ENCODE assay signal across 24 cellular contexts in genomic region chr15:78768531-78769408, GRCh38. TPM values are rescaled to one million over a fixed set of nuclear protein-coding genes. Genes with fewer than 3 reads are reported as not detected.
DNase-seq lines count a peak whose midpoint lies in the region; ATAC-seq, FAIRE-seq and TF ChIP-seq lines count a peak whose summit lies in the region.
"Had no signal": no experiment of that assay in that cellular context is flagged by ENCODE, and none has a peak within 500 bp of the region (broad histone marks: within the 10 kb centered on the region; RNA-seq: fewer than 3 reads in every experiment).

No MANE protein-coding gene starts in this region.

- H3K36me3 ChIP-seq in K562 (ENCODE audit: control insufficient read depth, insufficient read depth, low read length), result no peaks in the 10 kb centered on the region
- H3K36me3 ChIP-seq in aorta (ENCODE audit: control insufficient read depth in 1 of 2, insufficient read depth in 2 of 2, low read length in 1 of 2), result no peaks in the 10 kb centered on the region
- H3K36me3 ChIP-seq in WERI-Rb-1, result no peaks in the 10 kb centered on the region
- H3K36me3 ChIP-seq: gastrocnemius medialis had no signal

- no peaks in the 10 kb centered on the region for H4K20me1 ChIP-seq in K562 (replicated peaks; ENCODE audit: control insufficient read depth, insufficient read depth, low read length)

- H3K27me3 Mint-ChIP-seq in natural killer cell treated with Interleukin-12 subunit alpha and Interleukin-12 subunit beta and Interleukin-15 and Interleukin-18, amount 100 ng/mL, for 72 hours, result no peaks in the 10 kb centered on the region
- no peaks in the 10 kb centered on the region for H3K27me3 Mint-ChIP-seq in natural killer cell (ENCODE audit: low read depth in 2 of 2)
- no peaks in the 10 kb centered on the region for H3K27me3 Mint-ChIP-seq in mesothelial cell of epicardium (ENCODE audit: low read depth)
- H3K27me3 Mint-ChIP-seq: activated naive CD8-positive, alpha-beta T cell; CD4-positive, alpha-beta memory T cell had no signal

- no peak overlapping the region for H2AFZ ChIP-seq in K562 (ENCODE audit: low read depth, low read length)
- H2AFZ ChIP-seq: parathyroid adenoma had no signal

- POLR2A ChIA-PET in K562 (lab: Yijun Ruan, JAX), result no interaction called here

- no peak overlapping the region for H3K4me3 Mint-ChIP-seq in natural killer cell treated with Interleukin-12 subunit alpha and Interleukin-12 subunit beta and Interleukin-15 and Interleukin-18, amount 100 ng/mL, for 72 hours
- H3K4me3 Mint-ChIP-seq in natural killer cell (no peak overlapping the region), mesothelial cell of epicardium (no peak overlapping the region)
- H3K4me3 Mint-ChIP-seq: activated naive CD8-positive, alpha-beta T cell; activated T-cell treated with anti-CD3 and anti-CD28 coated beads, Interleukin-2, amount 50 U/mL, for 72 hours; CD4-positive, alpha-beta memory T cell; effector memory CD8-positive, alpha-beta T cell had no signal

- DNase-seq in natural killer cell treated with Interleukin-12 subunit alpha and Interleukin-12 subunit beta and Interleukin-15 and Interleukin-18, amount 100 ng/mL, for 72 hours (ENCODE audit: low spot score), result peak; percentile 44
- DNase-seq in natural killer cell (no peak), K562 (ENCODE audit: extremely low read depth in 1 of 4, low spot score in 3 of 4) (no peak), mesothelial cell of epicardium (ENCODE audit: low spot score in 2 of 2, unreplicated experiment in 2 of 2) (no peak), aorta (peak; percentile 34 to 64), WERI-Rb-1 (no peak), DMS53 treated with DMSO at 0.1 percent for 48 hours (lab: John Stamatoyannopoulos, UW; ENCODE audit: unreplicated experiment) (no peak), ACHN (no peak)
- DNase-seq: activated CD4-positive, CD25-positive, alpha-beta regulatory T cell treated with anti-CD3 and anti-CD28 coated beads, Interleukin-2, amount 50 U/mL, for 72 hours; activated T-cell treated with anti-CD3 and anti-CD28 coated beads, Interleukin-2, amount 50 U/mL, for 72 hours; CD4-positive, alpha-beta memory T cell; effector memory CD8-positive, alpha-beta T cell; H7; hippocampal formation; NCI-H1417; NCI-H2107; NCI-H510A; SK-N-SH had no signal

- H3K4me2 ChIP-seq in K562 (ENCODE audit: insufficient read depth, low read length), result no peak overlapping the region
- H3K4me2 ChIP-seq: SK-N-SH had no signal

- 1% methylated on average over 13 of the region's 18 CpGs for WGBS in K562 (ENCODE audit: insufficient coverage, low coverage, missing lambda C conversion rate)
- WGBS in aorta, 2 donors, result 90 to 94% methylated on average over 18 of the region's 18 CpGs

- H3K36me3 Mint-ChIP-seq in natural killer cell treated with Interleukin-12 subunit alpha and Interleukin-12 subunit beta and Interleukin-15 and Interleukin-18, amount 100 ng/mL, for 72 hours, result no peaks in the 10 kb centered on the region
- H3K36me3 Mint-ChIP-seq in natural killer cell, result no peaks in the 10 kb centered on the region
- H3K36me3 Mint-ChIP-seq in mesothelial cell of epicardium, result peaks cover 6% of the 10 kb centered on the region
- H3K36me3 Mint-ChIP-seq: activated naive CD8-positive, alpha-beta T cell; CD4-positive, alpha-beta memory T cell had no signal

- no peak for TF ChIP-seq CTCF in natural killer cell (IDR thresholded peaks at IDR 0.05)
- no peak for TF ChIP-seq CTCF in K562 (IDR thresholded peaks at IDR 0.05 in 2 of 3, conservative IDR thresholded peaks at IDR 0.05 in 1 of 3; ENCODE audit: insufficient read depth in 2 of 3, low read depth in 1 of 3, low read length in 3 of 3)
- no peak for TF ChIP-seq CTCF in mesothelial cell of epicardium (IDR thresholded peaks at IDR 0.05; ENCODE audit: unreplicated experiment)
- TF ChIP-seq CTCF in WERI-Rb-1 (IDR thresholded peaks at IDR 0.05; ENCODE audit: low read depth, low read length), result no peak

- H3K9me3 ChIP-seq in K562 (replicated peaks; ENCODE audit: control insufficient read depth, insufficient read depth, low read depth, low read length) (no peaks in the 10 kb centered on the region), aorta (ENCODE audit: control insufficient read depth, low read length) (no peaks in the 10 kb centered on the region), WERI-Rb-1 (ENCODE audit: severe bottlenecking) (no peaks in the 10 kb centered on the region)
- H3K9me3 ChIP-seq: esophagus muscularis mucosa, gastrocnemius medialis, SK-N-SH, testis had no signal

- in situ Hi-C loops in K562 (cut with MboI) (no loop called here), ACHN (cut with HindIII; ENCODE audit: low pct_ligation_motif_present, low pct_unique_long_range_greater_than_20kb, low sequenced_read_pairs) (no loop called here)

- no peaks in the 10 kb centered on the region for H3K79me2 ChIP-seq in K562 (ENCODE audit: control insufficient read depth, insufficient read depth, low read length)
- H3K79me2 ChIP-seq: parathyroid adenoma had no signal

- H3K27me3 ChIP-seq in K562 (ENCODE audit: control insufficient read depth in 2 of 2, insufficient read depth in 2 of 2, low read length in 2 of 2), result peaks cover 4 to 25% of the 10 kb centered on the region in 2 experiments; a peak in 2 of 5 replicates
- H3K27me3 ChIP-seq in aorta (ENCODE audit: control insufficient read depth in 1 of 2, insufficient read depth in 2 of 2, low read length in 1 of 2), result no peaks in the 10 kb centered on the region
- no peaks in the 10 kb centered on the region for H3K27me3 ChIP-seq in WERI-Rb-1 (ENCODE audit: insufficient read depth, low read depth, severe bottlenecking)
- H3K27me3 ChIP-seq: esophagus muscularis mucosa, gastrocnemius medialis, testis had no signal

- no TSS peak for BruUV-seq in K562 (replicated peaks; lab: Mats Ljungman, UMichigan)

- no peaks in the 10 kb centered on the region for H3K9me1 ChIP-seq in K562 (ENCODE audit: control insufficient read depth, insufficient read depth, low read length)

- FAIRE-seq in K562 (lab: Jason Lieb, UNC), result no peak
- FAIRE-seq: colon had no signal

- H3K4me1 ChIP-seq in K562 (replicated peaks in 1 of 2; ENCODE audit: control insufficient read depth in 2 of 2, insufficient read depth in 2 of 2, low read length in 2 of 2) (peaks cover 0 to 8% of the 10 kb centered on the region in 2 experiments; a peak in 1 of 5 replicates), aorta (ENCODE audit: control insufficient read depth in 1 of 2, insufficient read depth in 2 of 2, low read length in 2 of 2) (no peaks in the 10 kb centered on the region)
- H3K4me1 ChIP-seq: esophagus muscularis mucosa, gastrocnemius medialis, parathyroid adenoma, testis had no signal

- peaks cover 0 to 2% of the 10 kb centered on the region in 2 donors for H3K4me1 Mint-ChIP-seq in natural killer cell treated with Interleukin-12 subunit alpha and Interleukin-12 subunit beta and Interleukin-15 and Interleukin-18, amount 100 ng/mL, for 72 hours (ENCODE audit: low read depth in 2 of 2)
- H3K4me1 Mint-ChIP-seq in natural killer cell (no peaks in the 10 kb centered on the region), mesothelial cell of epicardium (no peaks in the 10 kb centered on the region)
- H3K4me1 Mint-ChIP-seq: CD4-positive, alpha-beta memory T cell had no signal

- no peak for TF ChIP-seq POLR2A in K562 (conservative IDR thresholded peaks at IDR 0.05)

- intact Hi-C loops in natural killer cell (cut with micrococcal nuclease), result no loop called here
- intact Hi-C loops in K562 (cut with micrococcal nuclease), result no loop called here
- intact Hi-C loops in aorta (cut with DNase I), result no loop called here

- no peaks in the 10 kb centered on the region for H3K9me3 Mint-ChIP-seq in natural killer cell treated with Interleukin-12 subunit alpha and Interleukin-12 subunit beta and Interleukin-15 and Interleukin-18, amount 100 ng/mL, for 72 hours
- H3K9me3 Mint-ChIP-seq in natural killer cell (no peaks in the 10 kb centered on the region), mesothelial cell of epicardium (no peaks in the 10 kb centered on the region)
- H3K9me3 Mint-ChIP-seq: activated T-cell treated with anti-CD3 and anti-CD28 coated beads, Interleukin-2, amount 50 U/mL, for 72 hours; CD4-positive, alpha-beta memory T cell; effector memory CD8-positive, alpha-beta T cell had no signal

- H3K27ac Mint-ChIP-seq in natural killer cell treated with Interleukin-12 subunit alpha and Interleukin-12 subunit beta and Interleukin-15 and Interleukin-18, amount 100 ng/mL, for 72 hours, result no peak overlapping the region
- H3K27ac Mint-ChIP-seq in natural killer cell (no peak overlapping the region), mesothelial cell of epicardium (peak overlapping the region; percentile 6)
- H3K27ac Mint-ChIP-seq: activated naive CD8-positive, alpha-beta T cell; activated T-cell treated with anti-CD3 and anti-CD28 coated beads, Interleukin-2, amount 50 U/mL, for 72 hours had no signal

- TF ChIP-seq EP300 in K562 (IDR thresholded peaks at IDR 0.05; ENCODE audit: low read length), result no peak

- no peak for ATAC-seq in natural killer cell treated with Interleukin-12 subunit alpha and Interleukin-12 subunit beta and Interleukin-15 and Interleukin-18, amount 100 ng/mL, for 72 hours
- ATAC-seq in natural killer cell, result no peak
- ATAC-seq in K562, result peak; percentile 10; the same call in 1 of the 3 replicates
- ATAC-seq in aorta (ENCODE audit: low FRiP score), result no peak
- ATAC-seq: activated T-cell treated with anti-CD3 and anti-CD28 coated beads, Interleukin-2, amount 50 U/mL, for 72 hours; effector memory CD8-positive, alpha-beta T cell; gastrocnemius medialis had no signal

- CTCF ChIA-PET in K562 (lab: Yijun Ruan, JAX; ENCODE audit: low intra/inter-chr PET ratio), result no interaction called here

- H3K27ac ChIP-seq in K562 (ENCODE audit: extremely low read depth, low read depth, low read length) (no peak overlapping the region), aorta (ENCODE audit: low read depth in 1 of 2, low read length in 2 of 2) (no peak overlapping the region), WERI-Rb-1 (no peak overlapping the region)
- H3K27ac ChIP-seq: esophagus muscularis mucosa, gastrocnemius medialis, parathyroid adenoma, testis had no signal

- H3K9ac ChIP-seq in K562 (ENCODE audit: insufficient read depth in 1 of 2, low read depth in 2 of 2, low read length in 2 of 2), result no peak overlapping the region
- H3K9ac ChIP-seq: parathyroid adenoma, SK-N-SH had no signal

- no peak overlapping the region for H3K4me3 ChIP-seq in K562
- no peak overlapping the region for H3K4me3 ChIP-seq in aorta (ENCODE audit: low read length in 2 of 2)
- H3K4me3 ChIP-seq in WERI-Rb-1 (ENCODE audit: low read depth, low read length), result no peak overlapping the region
- H3K4me3 ChIP-seq: esophagus muscularis mucosa, gastrocnemius medialis, testis had no signal

- no peak for TF ChIP-seq RAD21 in K562 (CRISPR knock-in tag; conservative IDR thresholded peaks at IDR 0.05 in 1 of 2, IDR thresholded peaks at IDR 0.05 in 1 of 2)

RNA-seq across cellular contexts. Expression of gene ADAMTS7, which starts 42.5 kb away (rescaled TPM):
- total RNA-seq in natural killer cell treated with Interleukin-12 subunit alpha and Interleukin-12 subunit beta and Interleukin-15 and Interleukin-18, amount 100 ng/mL, for 72 hours, result under 1 TPM; 0.19 to 0.20 TPM
- total RNA-seq in natural killer cell (under 1 TPM in 2 of 3 donors, not detected in 1; 0.10 to 0.16 TPM), K562 (2014; rRNA removed) (not detected in 2 replicates), K562 (2014; rRNA removed; fragmentation: Illumina TruSeq; extraction: Trizol) (not detected in 2 replicates), K562 (2015; rRNA removed; fragmentation: Illumina TruSeq; extraction: Trizol) (not detected in 2 replicates), K562 (2021) (0.07 and 0.13 TPM in 2 replicates), mesothelial cell of epicardium (98.7 to 101 TPM (median 99.2 TPM) in 3 replicates), aorta (10 to 100 TPM; 14.7 to 23.9 TPM)
- 0.76 TPM in 1 of 2 replicates, not detected in the other for total RNA-seq in K562 (2011; cell fraction: chromatin; rRNA removed; ENCODE audit: low replicate concordance)
- 0.13 and 0.50 TPM in 2 replicates for total RNA-seq in K562 (2011; cell fraction: nucleolus; rRNA removed)
- 0.31 TPM in 1 of 2 replicates, not detected in the other for total RNA-seq in K562 (2011; cell fraction: nucleoplasm; rRNA removed)
- polyA plus RNA-seq in K562 (2011; rRNA removed) (0.12 TPM in 1 of 2 replicates, not detected in the other), K562 (2014; fragmentation: Illumina TruSeq; extraction: Trizol) (not detected in 2 replicates), K562 (2014; fragmentation: Nextera tagmentation; extraction: Ambion mirVana) (not detected), K562 (2014; rRNA removed) (0.05 TPM in 1 of 2 replicates, not detected in the other), aorta (10 to 100 TPM in 1 of 2 donors, 1 to 10 TPM in 1; 3.9 to 30.0 TPM)
- 0.06 and 0.09 TPM in 2 replicates for polyA plus RNA-seq in K562 (2011; cell fraction: cytosol; rRNA removed)
- 0.11 and 0.13 TPM in 2 replicates for polyA plus RNA-seq in K562 (2011; cell fraction: nucleus; rRNA removed)
- polyA plus RNA-seq in K562 (2012), result 0.03 and 0.21 TPM in 2 replicates
- 0.12 and 0.18 TPM in 2 replicates for polyA minus RNA-seq in K562 (2011; rRNA and poly(A)+ RNA removed)
- polyA minus RNA-seq in K562 (2011; cell fraction: cytosol; rRNA and poly(A)+ RNA removed), result not detected in 2 replicates
- polyA minus RNA-seq in K562 (2011; cell fraction: nucleus; rRNA and poly(A)+ RNA removed), result 0.13 and 0.22 TPM in 2 replicates
- total RNA-seq: CD4-positive, alpha-beta memory T cell had no signal
- polyA plus RNA-seq: CD4-positive, alpha-beta memory T cell had no signal

Comparison
In these comparisons a context has a peak if more than half of its experiments do, and no peak if none do; other contexts are left out.
1. DNase-seq: peak in natural killer cell treated with Interleukin-12 subunit alpha and Interleukin-12 subunit beta and Interleukin-15 and Interleukin-18, amount 100 ng/mL, for 72 hours (single experiment) and aorta (2 of 2); none in natural killer cell (single experiment), K562 (0 of 4), mesothelial cell of epicardium (0 of 2), WERI-Rb-1 (single experiment), DMS53 treated with DMSO at 0.1 percent for 48 hours (single experiment) and ACHN (single experiment).
2. RNA of gene ADAMTS7, which starts 42.5 kb away (total RNA-seq): 98.7 to 101 TPM in mesothelial cell of epicardium and 14.7 to 23.9 TPM in aorta; 0.19 to 0.20 TPM in natural killer cell treated with Interleukin-12 subunit alpha and Interleukin-12 subunit beta and Interleukin-15 and Interleukin-18, amount 100 ng/mL, for 72 hours, 0.10 to 0.16 TPM in natural killer cell and 0.07 to 0.76 TPM in K562; every median in the first group is over 4 times any median in the second.